ENCODE assay signal across 26 cellular contexts in genomic region chr15:78667578-78668236, GRCh38. TPM values are rescaled to one million over a fixed set of nuclear protein-coding genes. Genes with fewer than 3 reads are reported as not detected.
"Had no signal": no experiment of that assay in that cellular context is flagged by ENCODE, and none has a peak within 500 bp of the region (broad histone marks: within the 10 kb centered on the region; RNA-seq: fewer than 3 reads in every experiment).

No MANE protein-coding gene starts in this region.

- H3K4me3 ChIP-seq: ascending aorta, body of pancreas, MG63, Peyer's patch had no signal

- H3K4me1 ChIP-seq: ascending aorta, body of pancreas, Peyer's patch had no signal

- DNase-seq: activated B cell treated with CpG ODN at 0.5 μM for 24 hours; activated CD4-positive, alpha-beta T cell treated with anti-CD3 and anti-CD28 coated beads for 1 hour; activated CD4-positive, alpha-beta T cell treated with anti-CD3 and anti-CD28 coated beads, Interleukin-2, amount 10 ng/mL, durations not matched to agents 24 days and 14 days; activated CD4-positive, alpha-beta T cell treated with anti-CD3 and anti-CD28 coated beads, Interleukin-2, amount 50 U/mL, for 48 hours; activated CD8-positive, alpha-beta memory T cell treated with anti-CD3 and anti-CD28 coated beads, Interleukin-2, amount 10 ng/mL, durations not matched to agents 7 days and 5 days; activated effector memory CD4-positive, alpha-beta T cell treated with Interleukin-2 at 50 U/mL for 16 hours; activated naive CD4-positive, alpha-beta T cell; activated T-cell treated with anti-CD3 and anti-CD28 coated beads, Interleukin-2, amount 50 U/mL, for 24 hours; amniotic stem cell; body of pancreas; MG63; MV-4-11; NCI-H1092 treated with DMSO at 0.1 percent for 48 hours; NCI-H1417 treated with DMSO at 0.1 percent for 48 hours; NCI-H1694; NCI-H2029; NCI-H345; NCI-H510A treated with DMSO at 0.1 percent for 48 hours; NCI-H69; NK-92 treated with Interleukin-12 subunit alpha and Interleukin-12 subunit beta, amount 100 ng/mL, for 24 hours; OCI-M1; Peyer's patch; SHP77 had no signal

- ATAC-seq: activated CD8-positive, alpha-beta memory T cell treated with anti-CD3 and anti-CD28 coated beads, Interleukin-2, amount 10 ng/mL, durations not matched to agents 7 days and 5 days; body of pancreas had no signal

- H3K27ac ChIP-seq: ascending aorta, body of pancreas, Peyer's patch, RWPE1 had no signal

- H3K36me3 ChIP-seq: ascending aorta, MG63, Peyer's patch had no signal

- H3K27me3 ChIP-seq: ascending aorta, body of pancreas, MG63, Peyer's patch had no signal

- H3K9me3 ChIP-seq: ascending aorta, body of pancreas, MG63, Peyer's patch had no signal

RNA-seq across cellular contexts. Expression of gene CHRNB4, which starts 26.7 kb away (rescaled TPM):
- total RNA-seq: activated B cell treated with CpG ODN at 0.5 μM for 24 hours; activated CD4-positive, alpha-beta T cell treated with anti-CD3 and anti-CD28 coated beads, Interleukin-2, amount 10 ng/mL, durations not matched to agents 24 days and 14 days; activated CD8-positive, alpha-beta memory T cell treated with anti-CD3 and anti-CD28 coated beads, Interleukin-2, amount 10 ng/mL, durations not matched to agents 7 days and 5 days; activated T-helper 1 cell treated with anti-CD3 and anti-CD28 coated beads, Interleukin-12 subunit alpha, Interleukin-12 subunit beta, Interleukin-2, Interleukin-4 antibody, amounts not matched to agents 30 ng/mL and 10 ng/mL and 1 ng/mL, durations not matched to agents 14 hours and 24 hours and 36 hours; ascending aorta; body of pancreas; Peyer's patch had no signal

RNA-seq across cellular contexts. Expression of gene CHRNA3, which starts 46.9 kb away (rescaled TPM):
- total RNA-seq: activated B cell treated with CpG ODN at 0.5 μM for 24 hours; activated CD4-positive, alpha-beta T cell treated with anti-CD3 and anti-CD28 coated beads, Interleukin-2, amount 10 ng/mL, durations not matched to agents 24 days and 14 days; activated CD8-positive, alpha-beta memory T cell treated with anti-CD3 and anti-CD28 coated beads, Interleukin-2, amount 10 ng/mL, durations not matched to agents 7 days and 5 days; activated T-helper 1 cell treated with anti-CD3 and anti-CD28 coated beads, Interleukin-12 subunit alpha, Interleukin-12 subunit beta, Interleukin-2, Interleukin-4 antibody, amounts not matched to agents 30 ng/mL and 10 ng/mL and 1 ng/mL, durations not matched to agents 14 hours and 24 hours and 36 hours; ascending aorta had no signal
